In the genomic region with DNA sequence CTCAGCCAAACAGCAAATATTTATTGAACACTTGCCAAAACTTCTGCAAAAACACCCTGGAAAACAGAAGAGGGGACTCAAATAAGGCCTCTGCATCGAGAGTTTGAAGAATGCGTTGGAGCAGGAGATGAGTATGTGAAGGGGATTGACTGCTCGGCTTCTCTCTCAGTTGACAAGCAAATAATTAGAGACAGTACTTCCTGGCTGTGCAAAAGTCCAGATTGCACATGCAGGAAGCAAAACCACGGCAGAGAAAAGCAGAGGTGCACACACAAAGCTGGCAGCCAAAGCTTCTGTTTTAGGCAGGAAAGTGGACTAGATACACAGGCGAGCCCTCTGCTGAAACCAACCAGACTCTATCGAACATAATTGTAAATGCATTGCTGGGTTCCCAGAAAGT, we compare ENCODE assay signal across 16 cellular contexts.
DNase-seq lines count a peak whose midpoint lies in the region; ATAC-seq lines count a peak whose summit lies in the region.
"Had no signal": no experiment of that assay in that cellular context is flagged by ENCODE, and none has a peak within 500 bp of the region (broad histone marks: within the 10 kb centered on the region; RNA-seq: fewer than 3 reads in every experiment).

No MANE protein-coding gene starts in this region.

- H3K9me3 ChIP-seq in SK-N-MC (ENCODE audit: low read depth, low read length) = no peaks in the 10 kb centered on the region

- CTCF ChIA-PET in activated CD8-positive, alpha-beta memory T cell treated with anti-CD3 and anti-CD28 coated beads, Interleukin-2, amount 10 ng/mL, durations not matched to agents 7 days and 5 days (lab: Charles Lee) = no interaction called here

- no peak overlapping the region for H3K9ac ChIP-seq in SK-N-MC (ENCODE audit: insufficient read length)

- peaks cover 5% of the 10 kb centered on the region for H3K9me3 Mint-ChIP-seq in activated CD8-positive, alpha-beta memory T cell treated with anti-CD3 and anti-CD28 coated beads, Interleukin-2, amount 10 ng/mL, durations not matched to agents 7 days and 5 days (ENCODE audit: low read depth)
- H3K9me3 Mint-ChIP-seq: CD4-positive, alpha-beta T cell had no signal

- ATAC-seq in activated CD8-positive, alpha-beta memory T cell treated with anti-CD3 and anti-CD28 coated beads, Interleukin-2, amount 10 ng/mL, durations not matched to agents 7 days and 5 days = no peak
- ATAC-seq in left lobe of liver = peak; percentile 79
- no peak for ATAC-seq in HG03159 (IDR thresholded peaks at IDR 0.05; ENCODE audit: unreplicated experiment)
- no peak for ATAC-seq in GM18498 (IDR thresholded peaks at IDR 0.05; ENCODE audit: unreplicated experiment)

- H3K27me3 Mint-ChIP-seq in activated CD8-positive, alpha-beta memory T cell treated with anti-CD3 and anti-CD28 coated beads, Interleukin-2, amount 10 ng/mL, durations not matched to agents 7 days and 5 days = no peaks in the 10 kb centered on the region
- H3K27me3 Mint-ChIP-seq: B cell; CD4-positive, alpha-beta T cell had no signal

- H3K36me3 Mint-ChIP-seq in activated CD8-positive, alpha-beta memory T cell treated with anti-CD3 and anti-CD28 coated beads, Interleukin-2, amount 10 ng/mL, durations not matched to agents 7 days and 5 days = no peaks in the 10 kb centered on the region

- H3K4me1 Mint-ChIP-seq in activated CD8-positive, alpha-beta memory T cell treated with anti-CD3 and anti-CD28 coated beads, Interleukin-2, amount 10 ng/mL, durations not matched to agents 7 days and 5 days = no peaks in the 10 kb centered on the region
- H3K4me1 Mint-ChIP-seq: B cell had no signal

- no peak overlapping the region for H3K27ac Mint-ChIP-seq in activated CD8-positive, alpha-beta memory T cell treated with anti-CD3 and anti-CD28 coated beads, Interleukin-2, amount 10 ng/mL, durations not matched to agents 7 days and 5 days
- H3K27ac Mint-ChIP-seq: B cell; CD4-positive, alpha-beta T cell; HFFc6 had no signal

- H3K36me3 ChIP-seq in SK-N-MC (ENCODE audit: insufficient read depth, low read length) = no peaks in the 10 kb centered on the region

- H3K4me3 ChIP-seq in SK-N-MC = 0 out of 2 replicates have a peak overlapping the region, but pooled peaks have one; percentile 11

- H3K27ac ChIP-seq in SK-N-MC = peak overlapping the region; percentile 34; the same call in 1 of the 2 replicates

- H3K4me3 Mint-ChIP-seq in activated CD8-positive, alpha-beta memory T cell treated with anti-CD3 and anti-CD28 coated beads, Interleukin-2, amount 10 ng/mL, durations not matched to agents 7 days and 5 days = no peak overlapping the region
- H3K4me3 Mint-ChIP-seq: B cell; CD4-positive, alpha-beta T cell; HFFc6 had no signal

- DNase-seq in activated CD8-positive, alpha-beta memory T cell treated with anti-CD3 and anti-CD28 coated beads, Interleukin-2, amount 10 ng/mL, durations not matched to agents 7 days and 5 days = peak; percentile 7
- DNase-seq in activated CD8-positive, alpha-beta memory T cell treated with anti-CD3 and anti-CD28 coated beads, Interleukin-2, amount 50 U/mL, for 48 hours = no peak
- DNase-seq in SK-N-MC (ENCODE audit: low read depth, low spot score) = no peak
- DNase-seq in left lobe of liver (ENCODE audit: low spot score) = no peak
- DNase-seq in stimulated activated naive CD4-positive, alpha-beta T cell (lab: John Stamatoyannopoulos, UW) = no peak
- DNase-seq: C1 segment of cervical spinal cord; Calu3; CD4-positive, alpha-beta T cell; DMS153; DMS79 treated with DMSO at 0.1 percent for 48 hours; EL; HCEC 1CT; HFFc6 had no signal
